Comparison of ENCODE assay signal across 20 cellular contexts in the genomic region with DNA sequence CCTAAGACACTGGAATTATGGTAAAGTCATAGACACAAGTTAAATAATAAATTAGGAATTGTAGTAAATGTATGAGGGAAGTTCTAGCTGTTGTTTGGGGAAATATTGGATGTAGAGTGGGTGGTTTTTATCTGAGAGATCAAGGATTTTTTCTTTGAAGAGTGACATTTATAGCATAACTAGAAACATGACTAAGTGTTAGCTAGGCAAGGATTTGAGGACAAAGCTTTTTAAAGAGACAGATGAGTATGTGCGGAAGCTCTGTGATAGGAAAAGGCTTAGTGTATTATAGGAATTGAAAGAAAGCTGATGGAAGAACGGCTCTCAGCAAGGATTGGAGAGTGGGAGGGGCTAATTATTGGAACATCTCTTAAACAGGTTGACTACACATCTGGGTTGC. TPM values are rescaled to one million over a fixed set of nuclear protein-coding genes. Genes with fewer than 3 reads are reported as not detected.
"Had no signal": no experiment of that assay in that cellular context is flagged by ENCODE, and none has a peak within 500 bp of the region (broad histone marks: within the 10 kb centered on the region; RNA-seq: fewer than 3 reads in every experiment).

No MANE protein-coding gene starts in this region.

- H3K36me3 ChIP-seq: colonic mucosa, neutrophil had no signal

- ATAC-seq: activated CD4-positive, alpha-beta T cell treated with anti-CD3 and anti-CD28 coated beads for 36 hours; activated CD8-positive, alpha-beta T cell treated with anti-CD3 and anti-CD28 coated beads, Interleukin-2, amount 10 ng/mL, durations not matched to agents 7 days and 5 days; activated naive CD4-positive, alpha-beta T cell treated with anti-CD3 and anti-CD28 coated beads, Interleukin-2, amount 50 U/mL, for 72 hours; activated T-cell treated with anti-CD3 and anti-CD28 coated beads, Interleukin-2, amount 50 U/mL, for 72 hours; body of pancreas; foreskin keratinocyte; left ventricle myocardium superior; natural killer cell; stimulated activated naive B cell treated with anti-CD40 and anti-IgM and Interleukin-4, amounts not matched to agents 10 μg/mL and 1 μg/mL and 100 μg/mL, for 72 hours had no signal

- H3K4me1 ChIP-seq: body of pancreas, colonic mucosa, foreskin keratinocyte had no signal

- DNase-seq: activated CD4-positive, alpha-beta T cell treated with anti-CD3 and anti-CD28 coated beads for 36 hours; activated CD8-positive, alpha-beta memory T cell treated with anti-CD3 and anti-CD28 coated beads, Interleukin-2, amount 50 U/mL, for 4 hours; activated CD8-positive, alpha-beta T cell treated with anti-CD3 and anti-CD28 coated beads, Interleukin-2, amount 10 ng/mL, durations not matched to agents 7 days and 5 days; activated gamma-delta T cell; activated T-cell treated with anti-CD3 and anti-CD28 coated beads, Interleukin-2, amount 50 U/mL, for 72 hours; amniotic stem cell; body of pancreas; central memory CD4-positive, alpha-beta T cell; colonic mucosa; effector CD4-positive, alpha-beta T cell; foreskin keratinocyte; kidney glomerular epithelial cell; left ventricle myocardium superior; mesenchymal stem cell; natural killer cell; stimulated activated CD4-positive, alpha-beta T cell treated with anti-CD3 and anti-CD28 coated beads, Interleukin-15, amount 100 ng/mL, for 24 hours; stimulated activated CD4-positive, alpha-beta T cell treated with anti-CD3 and anti-CD28 coated beads, Interleukin-4, amount 100 ng/mL, for 1 hour; stimulated activated naive B cell treated with anti-CD40 and anti-IgM and Interleukin-4, amounts not matched to agents 10 μg/mL and 1 μg/mL and 100 μg/mL, for 72 hours had no signal

- H3K4me3 ChIP-seq: body of pancreas, colonic mucosa had no signal

- H3K27ac ChIP-seq: body of pancreas, colonic mucosa, foreskin keratinocyte, neutrophil had no signal

- H3K27me3 ChIP-seq: body of pancreas, colonic mucosa, foreskin keratinocyte, neutrophil had no signal

- H3K9me3 ChIP-seq: body of pancreas, colonic mucosa, neutrophil had no signal

RNA-seq across cellular contexts. Expression of a gene that starts 24.5 kb away (rescaled TPM):
- total RNA-seq: activated CD4-positive, alpha-beta T cell treated with anti-CD3 and anti-CD28 coated beads for 36 hours; activated CD8-positive, alpha-beta T cell treated with anti-CD3 and anti-CD28 coated beads, Interleukin-2, amount 10 ng/mL, durations not matched to agents 7 days and 5 days; activated naive CD4-positive, alpha-beta T cell treated with anti-CD3 and anti-CD28 coated beads, Interleukin-2, amount 50 U/mL, for 72 hours; activated T-cell treated with anti-CD3 and anti-CD28 coated beads, Interleukin-2, amount 50 U/mL, for 72 hours; foreskin keratinocyte; natural killer cell had no signal
